In the genomic region with DNA sequence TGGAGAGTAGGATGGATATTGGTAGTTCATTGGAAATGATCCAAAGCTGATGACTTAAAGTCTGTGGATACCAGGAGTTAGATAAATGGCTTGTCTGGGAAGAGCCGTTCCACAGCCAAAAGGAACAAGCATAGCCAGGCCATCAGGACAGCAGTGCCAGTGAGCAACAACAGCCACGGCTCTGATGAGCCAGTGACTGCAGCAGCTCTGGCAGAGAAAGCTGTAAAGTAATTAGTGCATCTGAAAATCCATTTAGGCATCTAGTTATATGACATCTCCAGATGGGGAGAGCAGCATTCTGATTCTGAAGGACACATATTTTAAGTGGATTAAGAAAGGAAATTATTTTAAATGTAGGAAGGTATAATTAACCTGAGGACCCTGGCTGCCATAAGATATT, we compare ENCODE assay signal across 12 cellular contexts.
"Had no signal": no experiment of that assay in that cellular context is flagged by ENCODE, and none has a peak within 500 bp of the region (broad histone marks: within the 10 kb centered on the region; RNA-seq: fewer than 3 reads in every experiment).

No MANE protein-coding gene starts in this region.

- H3K9me3 Mint-ChIP-seq: activated CD4-positive, alpha-beta memory T cell treated with anti-CD3 and anti-CD28 coated beads for 36 hours; mesothelial cell of epicardium; nephron had no signal

- H3K4me1 Mint-ChIP-seq: activated CD8-positive, alpha-beta memory T cell treated with anti-CD3 and anti-CD28 coated beads, Interleukin-2, amount 10 ng/mL, durations not matched to agents 7 days and 5 days; nephron had no signal

- H3K27ac Mint-ChIP-seq: activated CD4-positive, alpha-beta memory T cell treated with anti-CD3 and anti-CD28 coated beads for 36 hours; activated CD8-positive, alpha-beta memory T cell treated with anti-CD3 and anti-CD28 coated beads, Interleukin-2, amount 10 ng/mL, durations not matched to agents 7 days and 5 days; activated naive CD8-positive, alpha-beta T cell; mesothelial cell of epicardium; nephron had no signal

- H3K4me3 Mint-ChIP-seq: activated CD4-positive, alpha-beta memory T cell treated with anti-CD3 and anti-CD28 coated beads for 36 hours; activated CD8-positive, alpha-beta memory T cell treated with anti-CD3 and anti-CD28 coated beads, Interleukin-2, amount 10 ng/mL, durations not matched to agents 7 days and 5 days; activated naive CD8-positive, alpha-beta T cell; mesothelial cell of epicardium; nephron had no signal

- ATAC-seq: activated CD8-positive, alpha-beta memory T cell treated with anti-CD3 and anti-CD28 coated beads, Interleukin-2, amount 10 ng/mL, durations not matched to agents 7 days and 5 days had no signal

- DNase-seq: activated CD4-positive, alpha-beta memory T cell treated with anti-CD3 and anti-CD28 coated beads for 36 hours; activated CD8-positive, alpha-beta memory T cell treated with anti-CD3 and anti-CD28 coated beads, Interleukin-2, amount 10 ng/mL, durations not matched to agents 7 days and 5 days; effector CD4-positive, alpha-beta T cell; hypothalamus; islet precursor cell; sigmoid colon; spleen; stimulated activated CD4-positive, alpha-beta T cell treated with anti-CD3 and anti-CD28 coated beads, Interleukin-4, amount 100 ng/mL, for 4 hours; stimulated activated naive CD4-positive, alpha-beta T cell had no signal

- H3K36me3 Mint-ChIP-seq: activated CD4-positive, alpha-beta memory T cell treated with anti-CD3 and anti-CD28 coated beads for 36 hours; activated CD8-positive, alpha-beta memory T cell treated with anti-CD3 and anti-CD28 coated beads, Interleukin-2, amount 10 ng/mL, durations not matched to agents 7 days and 5 days; activated naive CD8-positive, alpha-beta T cell; mesothelial cell of epicardium had no signal
